Comparison of ENCODE assay signal across 9 cellular contexts in genomic region chr9:33117306-33117705, GRCh38. TPM values are rescaled to one million over a fixed set of nuclear protein-coding genes. Genes with fewer than 3 reads are reported as not detected.
DNase-seq lines count a peak whose midpoint lies in the region; ATAC-seq, FAIRE-seq and TF ChIP-seq lines count a peak whose summit lies in the region.
"Had no signal": no experiment of that assay in that cellular context is flagged by ENCODE, and none has a peak within 500 bp of the region (broad histone marks: within the 10 kb centered on the region; RNA-seq: fewer than 3 reads in every experiment).

No MANE protein-coding gene starts in this region.

- no peaks in the 10 kb centered on the region for H3K79me2 ChIP-seq in KMS-11 (ENCODE audit: insufficient read depth, low read depth)

- H3K4me3 ChIP-seq in KMS-11 (IDR thresholded peaks at IDR 0.05; ENCODE audit: insufficient read depth, low read depth, low read length) (no peak overlapping the region), breast epithelium (no peak overlapping the region)

- no peak overlapping the region for H2AFZ ChIP-seq in KMS-11 (ENCODE audit: low read depth)

- no peaks in the 10 kb centered on the region for H3K9me3 ChIP-seq in breast epithelium

- H3K36me3 ChIP-seq in KMS-11 (ENCODE audit: insufficient read depth) = no peaks in the 10 kb centered on the region
- H3K36me3 ChIP-seq in breast epithelium = no peaks in the 10 kb centered on the region

- intact Hi-C loops in breast epithelium (cut with DNase I; ENCODE audit: low total_unique reads) = no loop called here

- peaks cover 26% of the 10 kb centered on the region for H3K4me1 ChIP-seq in KMS-11 (ENCODE audit: low read depth, poor library complexity, severe bottlenecking)
- H3K4me1 ChIP-seq in breast epithelium = no peaks in the 10 kb centered on the region

- H3K27ac ChIP-seq in KMS-11 = peak overlapping the region; percentile 46; the same call in 1 of the 2 replicates
- peak overlapping the region; percentile 43 to 48 for H3K27ac ChIP-seq in breast epithelium

- H3K27me3 ChIP-seq in KMS-11 (ENCODE audit: insufficient read depth, low read depth) (no peaks in the 10 kb centered on the region), breast epithelium (no peaks in the 10 kb centered on the region)

- H3K4me2 ChIP-seq in KMS-11 = peak overlapping the region; percentile 45; the same call in 1 of the 2 replicates

- TF ChIP-seq POLR2A in breast epithelium (IDR thresholded peaks at IDR 0.05) = no peak

- no peaks in the 10 kb centered on the region for H4K20me1 ChIP-seq in KMS-11 (ENCODE audit: insufficient read depth)

- no peak for ATAC-seq in GM21526 (IDR thresholded peaks at IDR 0.05; ENCODE audit: low FRiP score, unreplicated experiment)
- ATAC-seq: activated T-cell treated with anti-CD3 and anti-CD28 coated beads, Interleukin-2, amount 50 U/mL, for 4 hours had no signal

- no peak overlapping the region for H3K9ac ChIP-seq in KMS-11

- peak; percentile 76 for DNase-seq in AG20443 (ENCODE audit: low spot score)
- DNase-seq in breast epithelium (ENCODE audit: low spot score in 2 of 2) = no peak
- DNase-seq in myocyte (ENCODE audit: low read depth) = peak; percentile 89
- no peak for DNase-seq in HTR-8/SVneo (ENCODE audit: insufficient read length, low spot score)
- DNase-seq in D721Med (ENCODE audit: insufficient read length, low spot score) = no peak
- no peak for DNase-seq in NCI-H1048 (lab: John Stamatoyannopoulos, UW)
- DNase-seq: activated T-cell treated with anti-CD3 and anti-CD28 coated beads, Interleukin-2, amount 50 U/mL, for 4 hours had no signal

- TF ChIP-seq CTCF in KMS-11 (conservative IDR thresholded peaks at IDR 0.05; ENCODE audit: low read depth, low read length) (no peak), breast epithelium (IDR thresholded peaks at IDR 0.05) (no peak), D721Med (IDR thresholded peaks at IDR 0.05; ENCODE audit: insufficient read depth, missing control alignments) (no peak)

- no peak for FAIRE-seq in HTR-8/SVneo (lab: Jason Lieb, UNC)
- FAIRE-seq in D721Med (lab: Jason Lieb, UNC) = no peak

RNA-seq across cellular contexts. Expression of gene SMU1, which starts 40.8 kb away (rescaled TPM):
- total RNA-seq in breast epithelium (10 to 100 TPM; 19.8 to 22.1 (median 21.0) TPM), myocyte (19.6 and 20.3 TPM in 2 replicates)
- 11.8 TPM for polyA plus RNA-seq in myocyte (2012)

RNA-seq across cellular contexts. Expression of gene B4GALT1, which starts 49.8 kb away (rescaled TPM):
- total RNA-seq in breast epithelium (10 to 100 TPM; 60.8 to 81.8 (median 66.2) TPM), myocyte (36.5 and 39.4 TPM in 2 replicates)
- polyA plus RNA-seq in myocyte (2012) = 118 TPM

Comparison
In these comparisons a context has a peak if more than half of its experiments do, and no peak if none do; other contexts are left out.
1. DNase-seq: peak in AG20443 (single experiment) and myocyte (single experiment); none in breast epithelium (0 of 2), HTR-8/SVneo (single experiment), D721Med (single experiment) and NCI-H1048 (single experiment).